Comparison of ENCODE assay signal across 9 cellular contexts in genomic region chr20:50980851-50981713, GRCh38. TPM values are rescaled to one million over a fixed set of nuclear protein-coding genes. Genes with fewer than 3 reads are reported as not detected.
DNase-seq lines count a peak whose midpoint lies in the region; ATAC-seq, FAIRE-seq and TF ChIP-seq lines count a peak whose summit lies in the region.
"Had no signal": no experiment of that assay in that cellular context is flagged by ENCODE, and none has a peak within 500 bp of the region (broad histone marks: within the 10 kb centered on the region; RNA-seq: fewer than 3 reads in every experiment).

No MANE protein-coding gene starts in this region.

- H3K4me3 Mint-ChIP-seq in activated T-helper 1 cell treated with anti-CD3 and anti-CD28 coated beads, Interleukin-12 subunit alpha, Interleukin-12 subunit beta, Interleukin-2, Interleukin-4 antibody, amounts not matched to agents 30 ng/mL and 10 ng/mL and 1 ng/mL, durations not matched to agents 14 hours and 24 hours and 36 hours: no peak overlapping the region
- H3K4me3 Mint-ChIP-seq in progenitor cell of endocrine pancreas (ENCODE audit: low read depth): no peak overlapping the region

- no peak overlapping the region for H3K4me3 ChIP-seq in foreskin fibroblast (ENCODE audit: low read depth in 1 of 2, low read length in 2 of 2)

- H3K36me3 Mint-ChIP-seq in activated T-helper 1 cell treated with anti-CD3 and anti-CD28 coated beads, Interleukin-12 subunit alpha, Interleukin-12 subunit beta, Interleukin-2, Interleukin-4 antibody, amounts not matched to agents 30 ng/mL and 10 ng/mL and 1 ng/mL, durations not matched to agents 14 hours and 24 hours and 36 hours (ENCODE audit: low read depth): no peaks in the 10 kb centered on the region
- H3K36me3 Mint-ChIP-seq in progenitor cell of endocrine pancreas (ENCODE audit: insufficient read depth): no peaks in the 10 kb centered on the region

- TF ChIP-seq CTCF in D721Med (IDR thresholded peaks at IDR 0.05; ENCODE audit: insufficient read depth, missing control alignments) (peak; percentile 86), foreskin fibroblast (IDR thresholded peaks at IDR 0.05; ENCODE audit: low read depth, low read length) (peak; percentile 78), progenitor cell of endocrine pancreas (IDR thresholded peaks at IDR 0.05; ENCODE audit: unreplicated experiment) (peak; percentile 88), omental fat pad (IDR thresholded peaks at IDR 0.05) (peak in 1 of 3 donors; percentile 42)

- peak overlapping the region; percentile 93 for H3K27ac Mint-ChIP-seq in activated T-helper 1 cell treated with anti-CD3 and anti-CD28 coated beads, Interleukin-12 subunit alpha, Interleukin-12 subunit beta, Interleukin-2, Interleukin-4 antibody, amounts not matched to agents 30 ng/mL and 10 ng/mL and 1 ng/mL, durations not matched to agents 14 hours and 24 hours and 36 hours
- peak overlapping the region; percentile 37 for H3K27ac Mint-ChIP-seq in progenitor cell of endocrine pancreas

- FAIRE-seq in D721Med (lab: Jason Lieb, UNC): no peak
- FAIRE-seq in RCC 7860 (lab: Jason Lieb, UNC): no peak
- FAIRE-seq: colon had no signal

- ATAC-seq in HG03039 (IDR thresholded peaks at IDR 0.05; ENCODE audit: unreplicated experiment): no peak
- no peak for ATAC-seq in omental fat pad (ENCODE audit: low FRiP score)

- H3K27me3 Mint-ChIP-seq in activated T-helper 1 cell treated with anti-CD3 and anti-CD28 coated beads, Interleukin-12 subunit alpha, Interleukin-12 subunit beta, Interleukin-2, Interleukin-4 antibody, amounts not matched to agents 30 ng/mL and 10 ng/mL and 1 ng/mL, durations not matched to agents 14 hours and 24 hours and 36 hours (ENCODE audit: insufficient read depth): peaks cover 12% of the 10 kb centered on the region
- peaks cover 19% of the 10 kb centered on the region for H3K27me3 Mint-ChIP-seq in progenitor cell of endocrine pancreas

- DNase-seq in D721Med (ENCODE audit: insufficient read length, low spot score) (no peak), HUDEP-2 (lab: John Stamatoyannopoulos, UW; ENCODE audit: unreplicated experiment in 76 of 76) (peak in 43 of 76 experiments; percentile 3 to 66 (median 32)), RCC 7860 (ENCODE audit: low spot score) (peak; percentile 51), foreskin fibroblast (peak; percentile 39 to 82), progenitor cell of endocrine pancreas (ENCODE audit: low spot score, unreplicated experiment) (peak; percentile 54), omental fat pad (ENCODE audit: low spot score) (no peak)
- peak; percentile 30 for DNase-seq in activated T-helper 1 cell treated with anti-CD3 and anti-CD28 coated beads, Interleukin-12 subunit alpha, Interleukin-12 subunit beta, Interleukin-2, Interleukin-4 antibody, amounts not matched to agents 30 ng/mL and 10 ng/mL and 1 ng/mL, durations not matched to agents 14 hours and 24 hours and 36 hours (ENCODE audit: low spot score)

- no peaks in the 10 kb centered on the region for H3K9me3 Mint-ChIP-seq in activated T-helper 1 cell treated with anti-CD3 and anti-CD28 coated beads, Interleukin-12 subunit alpha, Interleukin-12 subunit beta, Interleukin-2, Interleukin-4 antibody, amounts not matched to agents 30 ng/mL and 10 ng/mL and 1 ng/mL, durations not matched to agents 14 hours and 24 hours and 36 hours
- H3K9me3 Mint-ChIP-seq in progenitor cell of endocrine pancreas (ENCODE audit: low read depth): no peaks in the 10 kb centered on the region

- H3K4me1 Mint-ChIP-seq in activated T-helper 1 cell treated with anti-CD3 and anti-CD28 coated beads, Interleukin-12 subunit alpha, Interleukin-12 subunit beta, Interleukin-2, Interleukin-4 antibody, amounts not matched to agents 30 ng/mL and 10 ng/mL and 1 ng/mL, durations not matched to agents 14 hours and 24 hours and 36 hours (ENCODE audit: low read depth): peaks cover 16% of the 10 kb centered on the region
- peaks cover 9% of the 10 kb centered on the region for H3K4me1 Mint-ChIP-seq in progenitor cell of endocrine pancreas (ENCODE audit: low read depth)

- intact Hi-C loops in activated T-helper 1 cell treated with anti-CD3 and anti-CD28 coated beads, Interleukin-12 subunit alpha, Interleukin-12 subunit beta, Interleukin-2, Interleukin-4 antibody, amounts not matched to agents 30 ng/mL and 10 ng/mL and 1 ng/mL, durations not matched to agents 14 hours and 24 hours and 36 hours (cut with micrococcal nuclease): loop anchor here (1.0 to 10.0 kb wide), 8 partner anchors 50 to 824 kb away; partner anchors contain the start of genes ADNP, BCAS4 and SALL4

RNA-seq across cellular contexts. Expression of gene MOCS3, which starts 22.5 kb away (rescaled TPM):
- 6.2 and 6.7 TPM in 2 replicates for total RNA-seq in activated T-helper 1 cell treated with anti-CD3 and anti-CD28 coated beads, Interleukin-12 subunit alpha, Interleukin-12 subunit beta, Interleukin-2, Interleukin-4 antibody, amounts not matched to agents 30 ng/mL and 10 ng/mL and 1 ng/mL, durations not matched to agents 14 hours and 24 hours and 36 hours
- total RNA-seq in progenitor cell of endocrine pancreas (5.6 and 5.8 TPM in 2 replicates), omental fat pad (1 to 10 TPM; 3.3 to 5.5 (median 3.6) TPM)

RNA-seq across cellular contexts. Expression of gene DPM1, which starts 22.8 kb away (rescaled TPM):
- total RNA-seq in activated T-helper 1 cell treated with anti-CD3 and anti-CD28 coated beads, Interleukin-12 subunit alpha, Interleukin-12 subunit beta, Interleukin-2, Interleukin-4 antibody, amounts not matched to agents 30 ng/mL and 10 ng/mL and 1 ng/mL, durations not matched to agents 14 hours and 24 hours and 36 hours: 54.6 and 61.2 TPM in 2 replicates
- total RNA-seq in progenitor cell of endocrine pancreas (41.4 and 43.9 TPM in 2 replicates), omental fat pad (10 to 100 TPM; 39.0 to 62.0 (median 49.6) TPM)

RNA-seq across cellular contexts. Expression of gene KCNG1, which starts 41.8 kb away (rescaled TPM):
- 2.8 and 3.1 TPM in 2 replicates for total RNA-seq in activated T-helper 1 cell treated with anti-CD3 and anti-CD28 coated beads, Interleukin-12 subunit alpha, Interleukin-12 subunit beta, Interleukin-2, Interleukin-4 antibody, amounts not matched to agents 30 ng/mL and 10 ng/mL and 1 ng/mL, durations not matched to agents 14 hours and 24 hours and 36 hours
- total RNA-seq in progenitor cell of endocrine pancreas (7.8 and 10.5 TPM in 2 replicates), omental fat pad (1 to 10 TPM in 2 of 4 donors, under 1 TPM in 1, not detected in 1; 0.19 to 1.4 (median 1.2) TPM)

RNA-seq across cellular contexts. Expression of gene ADNP, which starts 49.8 kb away (rescaled TPM):
- total RNA-seq in activated T-helper 1 cell treated with anti-CD3 and anti-CD28 coated beads, Interleukin-12 subunit alpha, Interleukin-12 subunit beta, Interleukin-2, Interleukin-4 antibody, amounts not matched to agents 30 ng/mL and 10 ng/mL and 1 ng/mL, durations not matched to agents 14 hours and 24 hours and 36 hours: 77.4 and 85.8 TPM in 2 replicates
- total RNA-seq in progenitor cell of endocrine pancreas (127 and 144 TPM in 2 replicates), omental fat pad (10 to 100 TPM; 42.2 to 65.9 (median 47.3) TPM)

Comparison
In these comparisons a context has a peak if more than half of its experiments do, and no peak if none do; other contexts are left out.
1. DNase-seq: peak in HUDEP-2 (43 of 76), RCC 7860 (single experiment), activated T-helper 1 cell treated with anti-CD3 and anti-CD28 coated beads, Interleukin-12 subunit alpha, Interleukin-12 subunit beta, Interleukin-2, Interleukin-4 antibody, amounts not matched to agents 30 ng/mL and 10 ng/mL and 1 ng/mL, durations not matched to agents 14 hours and 24 hours and 36 hours (single experiment), foreskin fibroblast (2 of 2) and progenitor cell of endocrine pancreas (single experiment); none in D721Med (single experiment) and omental fat pad (single experiment).